Comparison of ENCODE assay signal across 9 cellular contexts in genomic region chr15:80093854-80094418, GRCh38. TPM values are rescaled to one million over a fixed set of nuclear protein-coding genes. Genes with fewer than 3 reads are reported as not detected.
DNase-seq lines count a peak whose midpoint lies in the region; ATAC-seq, FAIRE-seq and TF ChIP-seq lines count a peak whose summit lies in the region.
"Had no signal": no experiment of that assay in that cellular context is flagged by ENCODE, and none has a peak within 500 bp of the region (broad histone marks: within the 10 kb centered on the region; RNA-seq: fewer than 3 reads in every experiment).

No MANE protein-coding gene starts in this region.

- H3K4me3 ChIP-seq in BE2C (ENCODE audit: low read depth, low read length) (no peak overlapping the region), bronchial epithelial cell (ENCODE audit: low read depth, low read length) (no peak overlapping the region), mucosa of descending colon (no peak overlapping the region)

- H3K9me3 Mint-ChIP-seq in type B pancreatic cell = no peaks in the 10 kb centered on the region

- TF ChIP-seq CTCF in BE2C (IDR thresholded peaks at IDR 0.05; ENCODE audit: low read depth, low read length) (no peak), bronchial epithelial cell (IDR thresholded peaks at IDR 0.05; ENCODE audit: insufficient read depth, low read length, severe bottlenecking) (no peak), mucosa of descending colon (IDR thresholded peaks at IDR 0.05) (no peak), type B pancreatic cell (conservative IDR thresholded peaks at IDR 0.05) (no peak)

- DNase-seq in BE2C (peak; percentile 68), bronchial epithelial cell (ENCODE audit: low read depth) (peak; percentile 70), mucosa of descending colon (peak in 1 of 3 donors; percentile 49), type B pancreatic cell (ENCODE audit: extremely low spot score, unreplicated experiment) (no peak), NCI-H1092 (lab: John Stamatoyannopoulos, UW) (no peak)
- no peak for DNase-seq in activated effector memory CD4-positive, alpha-beta T cell treated with anti-CD3 and anti-CD28 coated beads, Interleukin-2, amount 50 U/mL, for 16 hours
- DNase-seq: NCI-H2107 had no signal

- peaks cover 21% of the 10 kb centered on the region for H3K4me1 Mint-ChIP-seq in type B pancreatic cell (ENCODE audit: unreplicated experiment)

- no peak for TF ChIP-seq RAD21 in Ishikawa (IDR thresholded peaks at IDR 0.05; ENCODE audit: low read depth)

- TF ChIP-seq EP300 in Ishikawa (IDR thresholded peaks at IDR 0.05; ENCODE audit: borderline replicate concordance) = no peak

- H3K27me3 ChIP-seq in BE2C = no peaks in the 10 kb centered on the region
- no peaks in the 10 kb centered on the region for H3K27me3 ChIP-seq in bronchial epithelial cell (ENCODE audit: control insufficient read depth, insufficient read depth, low read length)

- intact Hi-C loops in mucosa of descending colon (cut with DNase I, micrococcal nuclease) = no loop called here

- H3K27ac Mint-ChIP-seq in type B pancreatic cell = no peak overlapping the region

- no peak overlapping the region for H3K4me3 Mint-ChIP-seq in type B pancreatic cell

- H3K9me3 ChIP-seq in BE2C (no peaks in the 10 kb centered on the region), mucosa of descending colon (no peaks in the 10 kb centered on the region)

- peaks cover 14% of the 10 kb centered on the region for H3K36me3 Mint-ChIP-seq in type B pancreatic cell

- H3K27me3 Mint-ChIP-seq in type B pancreatic cell = no peaks in the 10 kb centered on the region

- no peak for FAIRE-seq in bronchial epithelial cell (lab: Jason Lieb, UNC)

- ATAC-seq in mucosa of descending colon (peak; percentile 91), HG03135 (IDR thresholded peaks at IDR 0.05; ENCODE audit: unreplicated experiment) (no peak)

- no peaks in the 10 kb centered on the region for H3K36me3 ChIP-seq in BE2C
- H3K36me3 ChIP-seq in bronchial epithelial cell (ENCODE audit: control insufficient read depth, insufficient read depth, low read length) = no peaks in the 10 kb centered on the region
- H3K36me3 ChIP-seq in mucosa of descending colon (ENCODE audit: low read depth) = no peaks in the 10 kb centered on the region

- H3K4me1 ChIP-seq in BE2C (peaks cover 23% of the 10 kb centered on the region), mucosa of descending colon (ENCODE audit: low read depth) (peaks cover 14% of the 10 kb centered on the region)

TF ChIP-seq in Ishikawa, 13 proteins besides CTCF, POLR2A, EP300 and RAD21:
- TF ChIP-seq ZBTB7A (IDR thresholded peaks at IDR 0.05; ENCODE audit: low read depth) (no peak), EGR1 (IDR thresholded peaks at IDR 0.05) (peak; percentile 92)
TF ChIP-seq in Ishikawa: peak in this region for 1.

RNA-seq across cellular contexts. Expression of gene ZFAND6, which starts 34.5 kb away (rescaled TPM):
- 63.8 TPM for polyA plus RNA-seq in BE2C (2012; ENCODE audit: insufficient read depth, insufficient read length, low read depth)
- total RNA-seq in bronchial epithelial cell (186 and 218 TPM in 2 replicates), mucosa of descending colon (10 to 100 TPM; 73.0 to 83.3 (median 76.5) TPM), type B pancreatic cell (ENCODE audit: low replicate concordance) (59.6 and 64.3 TPM in 2 replicates)

RNA-seq across cellular contexts. Expression of gene FAH, which starts 58.9 kb away (rescaled TPM):
- 7.1 TPM for polyA plus RNA-seq in BE2C (2012; ENCODE audit: insufficient read depth, insufficient read length, low read depth)
- total RNA-seq in bronchial epithelial cell (21.6 and 23.4 TPM in 2 replicates), mucosa of descending colon (10 to 100 TPM; 19.1 to 21.9 (median 20.0) TPM), type B pancreatic cell (ENCODE audit: low replicate concordance) (24.6 and 25.8 TPM in 2 replicates)

Comparison
In these comparisons a context has a peak if more than half of its experiments do, and no peak if none do; other contexts are left out.
1. DNase-seq: peak in BE2C (single experiment) and bronchial epithelial cell (single experiment); none in type B pancreatic cell (single experiment), NCI-H1092 (single experiment) and activated effector memory CD4-positive, alpha-beta T cell treated with anti-CD3 and anti-CD28 coated beads, Interleukin-2, amount 50 U/mL, for 16 hours (single experiment).